ENCODE assay signal across 14 cellular contexts in genomic region chr15:78104566-78105500, GRCh38. TPM values are rescaled to one million over a fixed set of nuclear protein-coding genes. Genes with fewer than 3 reads are reported as not detected.
DNase-seq lines count a peak whose midpoint lies in the region; ATAC-seq and TF ChIP-seq lines count a peak whose summit lies in the region.
"Had no signal": no experiment of that assay in that cellular context is flagged by ENCODE, and none has a peak within 500 bp of the region (broad histone marks: within the 10 kb centered on the region; RNA-seq: fewer than 3 reads in every experiment).

No MANE protein-coding gene starts in this region.

- no peaks in the 10 kb centered on the region for H3K4me1 ChIP-seq in right lobe of liver
- H3K4me1 ChIP-seq in aorta (ENCODE audit: control insufficient read depth in 1 of 2, insufficient read depth in 2 of 2, low read length in 2 of 2): no peaks in the 10 kb centered on the region
- H3K4me1 ChIP-seq in Caco-2: peaks cover 11% of the 10 kb centered on the region; the same call in 1 of the 2 replicates
- H3K4me1 ChIP-seq: SJSA1 had no signal

- POLR2A ChIA-PET in activated CD4-positive, alpha-beta memory T cell treated with anti-CD3 and anti-CD28 coated beads, Interleukin-2, amount 10 ng/mL, durations not matched to agents 7 days and 5 days (lab: Charles Lee): interaction anchor here (0.6 to 6.1 kb wide), 13 partner anchors 22 to 195 kb away, joined by 3 to 37 read pairs (median 5); partner anchors contain the start of gene SKIC8
- POLR2A ChIA-PET in Caco-2 (lab: Charles Lee): no interaction called here

- ATAC-seq in left cardiac atrium (no peak), Right ventricle myocardium superior (ENCODE audit: poor library complexity) (no peak), right lobe of liver (no peak), aorta (ENCODE audit: low FRiP score) (no peak), GM19324 (IDR thresholded peaks at IDR 0.05; ENCODE audit: low FRiP score, unreplicated experiment) (no peak)

- no peaks in the 10 kb centered on the region for H3K36me3 ChIP-seq in right lobe of liver
- H3K36me3 ChIP-seq in aorta (ENCODE audit: control insufficient read depth in 1 of 2, insufficient read depth in 2 of 2, low read length in 1 of 2): no peaks in the 10 kb centered on the region
- H3K36me3 ChIP-seq in Caco-2 (ENCODE audit: control insufficient read depth, insufficient read depth, low read length): no peaks in the 10 kb centered on the region
- H3K36me3 ChIP-seq: SJSA1 had no signal

- H3K9me3 Mint-ChIP-seq in activated CD4-positive, alpha-beta memory T cell treated with anti-CD3 and anti-CD28 coated beads, Interleukin-2, amount 10 ng/mL, durations not matched to agents 7 days and 5 days: no peaks in the 10 kb centered on the region
- H3K9me3 Mint-ChIP-seq in Caco-2 (ENCODE audit: unreplicated experiment): no peaks in the 10 kb centered on the region
- H3K9me3 Mint-ChIP-seq: nephron had no signal

- H3K27me3 Mint-ChIP-seq in activated CD4-positive, alpha-beta memory T cell treated with anti-CD3 and anti-CD28 coated beads, Interleukin-2, amount 10 ng/mL, durations not matched to agents 7 days and 5 days: no peaks in the 10 kb centered on the region
- H3K27me3 Mint-ChIP-seq in Caco-2 (ENCODE audit: insufficient read depth, unreplicated experiment): no peaks in the 10 kb centered on the region

- no peak overlapping the region for H3K27ac ChIP-seq in right lobe of liver
- no peak overlapping the region for H3K27ac ChIP-seq in aorta (ENCODE audit: low read depth in 1 of 2, low read length in 2 of 2)
- H3K27ac ChIP-seq: SJSA1 had no signal

- H3K9me3 ChIP-seq in right lobe of liver: no peaks in the 10 kb centered on the region
- no peaks in the 10 kb centered on the region for H3K9me3 ChIP-seq in aorta (ENCODE audit: control insufficient read depth, low read length)
- H3K9me3 ChIP-seq in Caco-2: no peaks in the 10 kb centered on the region
- H3K9me3 ChIP-seq: SJSA1 had no signal

- peak; percentile 18 for DNase-seq in left cardiac atrium
- no peak for DNase-seq in Right ventricle myocardium superior
- DNase-seq in activated CD4-positive, alpha-beta memory T cell treated with anti-CD3 and anti-CD28 coated beads, Interleukin-2, amount 10 ng/mL, durations not matched to agents 7 days and 5 days: peak; percentile 63
- DNase-seq in right lobe of liver: peak in 2 of 3 donors; percentile 14 to 31
- DNase-seq in aorta: peak; percentile 30 to 41
- DNase-seq in Caco-2: no peak
- DNase-seq in NCI-H446 treated with DMSO at 0.1 percent for 48 hours (lab: John Stamatoyannopoulos, UW): no peak
- DNase-seq: foreskin melanocyte; NCI-H2227 treated with DMSO at 0.1 percent for 48 hours; stimulated activated CD4-positive, alpha-beta T cell treated with anti-CD3 and anti-CD28 coated beads, Interleukin-15, amount 100 ng/mL, for 24 hours had no signal

- intact Hi-C loops in left cardiac atrium (cut with DNase I): loop anchor here (5.0 kb wide), 2 partner anchors 88 to 138 kb away; no protein-coding TSS in a partner anchor
- intact Hi-C loops in Right ventricle myocardium superior (cut with DNase I): loop anchor here (5.0 kb wide), 1 partner anchor 103 kb away; no protein-coding TSS in a partner anchor
- intact Hi-C loops in right lobe of liver (cut with DNase I): loop anchor here (5.0 to 10.0 kb wide), 2 partner anchors 110 to 143 kb away; no protein-coding TSS in a partner anchor
- intact Hi-C loops in aorta (cut with DNase I): no loop called here
- intact Hi-C loops in Caco-2 (cut with micrococcal nuclease; ENCODE audit: unreplicated experiment): no loop called here

- H3K27me3 ChIP-seq in right lobe of liver: no peaks in the 10 kb centered on the region
- H3K27me3 ChIP-seq in aorta (ENCODE audit: control insufficient read depth in 1 of 2, insufficient read depth in 2 of 2, low read length in 1 of 2): no peaks in the 10 kb centered on the region
- H3K27me3 ChIP-seq in Caco-2 (replicated peaks; ENCODE audit: control insufficient read depth, insufficient read depth, low read length): no peaks in the 10 kb centered on the region
- H3K27me3 ChIP-seq: SJSA1 had no signal

- 76% methylated on average over 9 of the region's 13 CpGs for WGBS in right lobe of liver (ENCODE audit: insufficient coverage, low coverage, low lambda C conversion rate, missing lambda C conversion rate)
- WGBS in aorta, 2 donors: 88 to 93% methylated on average over 13 of the region's 13 CpGs

- CTCF ChIA-PET in activated CD4-positive, alpha-beta memory T cell treated with anti-CD3 and anti-CD28 coated beads, Interleukin-2, amount 10 ng/mL, durations not matched to agents 7 days and 5 days (lab: Charles Lee): interaction anchor here (1.0 to 11.6 kb wide), 5 partner anchors 25 to 148 kb away, joined by 3 to 190 read pairs (median 3); no protein-coding TSS in a partner anchor
- CTCF ChIA-PET in Caco-2 (lab: Charles Lee): interaction anchor here (0.5 to 0.7 kb wide), 2 partner anchors 23 to 234 kb away, joined by 3 to 4 read pairs; no protein-coding TSS in a partner anchor

- no peaks in the 10 kb centered on the region for H3K36me3 Mint-ChIP-seq in activated CD4-positive, alpha-beta memory T cell treated with anti-CD3 and anti-CD28 coated beads, Interleukin-2, amount 10 ng/mL, durations not matched to agents 7 days and 5 days (ENCODE audit: low read depth)
- H3K36me3 Mint-ChIP-seq in Caco-2 (ENCODE audit: insufficient read depth, unreplicated experiment): no peaks in the 10 kb centered on the region

- H3K4me3 Mint-ChIP-seq in activated CD4-positive, alpha-beta memory T cell treated with anti-CD3 and anti-CD28 coated beads, Interleukin-2, amount 10 ng/mL, durations not matched to agents 7 days and 5 days: peak overlapping the region; percentile 4
- H3K4me3 Mint-ChIP-seq in Caco-2 (ENCODE audit: unreplicated experiment): no peak overlapping the region
- H3K4me3 Mint-ChIP-seq: nephron had no signal

- BruUV-seq in Caco-2 (replicated peaks; lab: Mats Ljungman, UMichigan): no TSS peak

- H3K4me1 Mint-ChIP-seq in activated CD4-positive, alpha-beta memory T cell treated with anti-CD3 and anti-CD28 coated beads, Interleukin-2, amount 10 ng/mL, durations not matched to agents 7 days and 5 days: peaks cover 71% of the 10 kb centered on the region
- H3K4me1 Mint-ChIP-seq in Caco-2 (ENCODE audit: low read depth, unreplicated experiment): peaks cover 14% of the 10 kb centered on the region

- peak overlapping the region; percentile 88 for H3K27ac Mint-ChIP-seq in activated CD4-positive, alpha-beta memory T cell treated with anti-CD3 and anti-CD28 coated beads, Interleukin-2, amount 10 ng/mL, durations not matched to agents 7 days and 5 days
- H3K27ac Mint-ChIP-seq in Caco-2 (ENCODE audit: unreplicated experiment): no peak overlapping the region

- no peak overlapping the region for H3K4me3 ChIP-seq in right lobe of liver
- H3K4me3 ChIP-seq in aorta (ENCODE audit: low read length in 2 of 2): no peak overlapping the region
- no peak overlapping the region for H3K4me3 ChIP-seq in Caco-2 (ENCODE audit: low read depth, low read length)
- H3K4me3 ChIP-seq: SJSA1 had no signal

- TF ChIP-seq POLR2A in right lobe of liver (IDR thresholded peaks at IDR 0.05): no peak

- TF ChIP-seq CTCF in right lobe of liver (IDR thresholded peaks at IDR 0.05) (no peak), Caco-2 (IDR thresholded peaks at IDR 0.05; ENCODE audit: insufficient read depth in 1 of 2, low read depth in 1 of 2, low read length in 1 of 2, severe bottlenecking in 1 of 2, unreplicated experiment in 1 of 2) (no peak)

RNA-seq across cellular contexts. Expression of gene SH2D7, which starts 12.5 kb away (rescaled TPM):
- not detected for total RNA-seq in left cardiac atrium
- total RNA-seq in Right ventricle myocardium superior: not detected
- total RNA-seq in activated CD4-positive, alpha-beta memory T cell treated with anti-CD3 and anti-CD28 coated beads, Interleukin-2, amount 10 ng/mL, durations not matched to agents 7 days and 5 days: not detected
- not detected for total RNA-seq in right lobe of liver
- total RNA-seq in aorta: not detected
- 1 to 10 TPM in 1 of 2 donors, not detected in 1; 1.0 TPM for polyA plus RNA-seq in aorta
- not detected in 2 replicates for total RNA-seq in Caco-2 (2022)
- total RNA-seq: lower leg skin, SJSA1 had no signal

RNA-seq across cellular contexts. Expression of gene CIB2, which starts 26.4 kb away (rescaled TPM):
- total RNA-seq in left cardiac atrium: 10 to 100 TPM; 50.3 to 66.9 TPM
- total RNA-seq in Right ventricle myocardium superior: 21.9 TPM
- 1 to 10 TPM in 1 of 2 experiments, under 1 TPM in 1; 0.91 to 1.1 TPM for total RNA-seq in activated CD4-positive, alpha-beta memory T cell treated with anti-CD3 and anti-CD28 coated beads, Interleukin-2, amount 10 ng/mL, durations not matched to agents 7 days and 5 days
- 1 to 10 TPM in 2 of 6 experiments, under 1 TPM in 3, not detected in 1; 0.22 to 1.3 (median 0.74) TPM for total RNA-seq in right lobe of liver
- 1 to 10 TPM; 6.3 to 6.9 TPM for total RNA-seq in aorta
- polyA plus RNA-seq in aorta: 1 to 10 TPM; 8.4 to 9.1 TPM
- total RNA-seq in Caco-2 (2022): 0.67 and 0.75 TPM in 2 replicates

RNA-seq across cellular contexts. Expression of gene TBC1D2B, which starts 27.3 kb away (rescaled TPM):
- total RNA-seq in left cardiac atrium (10 to 100 TPM; 20.5 to 23.7 TPM), Right ventricle myocardium superior (9.8 TPM), right lobe of liver (10 to 100 TPM; 23.7 to 81.4 (median 29.6) TPM), aorta (100 to 1,000 TPM in 1 of 2 donors, 10 to 100 TPM in 1; 49.0 to 109 TPM), Caco-2 (2022) (18.3 and 19.1 TPM in 2 replicates)
- total RNA-seq in activated CD4-positive, alpha-beta memory T cell treated with anti-CD3 and anti-CD28 coated beads, Interleukin-2, amount 10 ng/mL, durations not matched to agents 7 days and 5 days: 100 to 1,000 TPM in 1 of 2 experiments, 10 to 100 TPM in 1; 97.1 to 101 TPM
- polyA plus RNA-seq in aorta: 10 to 100 TPM in 1 of 2 donors, 1 to 10 TPM in 1; 9.8 to 57.5 TPM

RNA-seq across cellular contexts. Expression of gene IDH3A, which starts 44.3 kb away (rescaled TPM):
- total RNA-seq in left cardiac atrium (100 to 1,000 TPM; 353 to 512 TPM), Right ventricle myocardium superior (448 TPM), right lobe of liver (10 to 100 TPM; 22.0 to 46.5 (median 34.6) TPM), aorta (10 to 100 TPM; 60.7 to 68.3 TPM), Caco-2 (2022) (67.3 and 71.1 TPM in 2 replicates)
- total RNA-seq in activated CD4-positive, alpha-beta memory T cell treated with anti-CD3 and anti-CD28 coated beads, Interleukin-2, amount 10 ng/mL, durations not matched to agents 7 days and 5 days: 10 to 100 TPM; 73.5 to 85.0 TPM
- polyA plus RNA-seq in aorta: 10 to 100 TPM; 36.7 to 99.3 TPM

Comparison
In these comparisons a context has a peak if more than half of its experiments do, and no peak if none do; other contexts are left out.
1. DNase-seq: peak in left cardiac atrium (single experiment), activated CD4-positive, alpha-beta memory T cell treated with anti-CD3 and anti-CD28 coated beads, Interleukin-2, amount 10 ng/mL, durations not matched to agents 7 days and 5 days (single experiment), right lobe of liver (2 of 3) and aorta (2 of 2); none in Right ventricle myocardium superior (single experiment), Caco-2 (0 of 2) and NCI-H446 treated with DMSO at 0.1 percent for 48 hours (single experiment).
2. intact Hi-C loops: an anchor here in left cardiac atrium (5.0 kb wide), Right ventricle myocardium superior (5.0 kb wide) and right lobe of liver (5.0 to 10.0 kb wide); none called in aorta and Caco-2.